ENCODE assay signal across 2 cellular contexts in genomic region chr10:17200035-17200884, GRCh38.
TF ChIP-seq lines count a peak whose summit lies in the region.

No MANE protein-coding gene starts in this region.

TF ChIP-seq in HCT116, 20 proteins besides CTCF, POLR2A, EP300 and RAD21:
- TF ChIP-seq FOSL1 (IDR thresholded peaks at IDR 0.05; ENCODE audit: low read depth) (no peak), EZH2 (IDR thresholded peaks at IDR 0.05) (no peak), TCF7L2 (IDR thresholded peaks at IDR 0.05; ENCODE audit: borderline replicate concordance, extremely low read depth, insufficient read depth, insufficient read length) (no peak), REST (IDR thresholded peaks at IDR 0.05; ENCODE audit: low read depth) (no peak), ATF3 (IDR thresholded peaks at IDR 0.05) (no peak), MAX (IDR thresholded peaks at IDR 0.05) (no peak), POLR2AphosphoS5 (IDR thresholded peaks at IDR 0.05; ENCODE audit: low read depth, low read length) (no peak), SP1 (IDR thresholded peaks at IDR 0.05; ENCODE audit: low read depth) (no peak), CBX3 (IDR thresholded peaks at IDR 0.05; ENCODE audit: low read depth) (no peak), JUND (IDR thresholded peaks at IDR 0.05) (no peak), EZH2phosphoT487 (IDR thresholded peaks at IDR 0.05; ENCODE audit: borderline replicate concordance) (no peak)
TF ChIP-seq in HCT116: peak in this region for 0.

TF ChIP-seq in H1, 55 proteins besides CTCF, POLR2A, EP300 and RAD21:
- TF ChIP-seq ATF2 (IDR thresholded peaks at IDR 0.05; ENCODE audit: low read length): no peak
- TF ChIP-seq TEAD4 (IDR thresholded peaks at IDR 0.05; ENCODE audit: low read depth, low read length): no peak
